In genomic region chr15:83871808-83872559, GRCh38 we compare ENCODE assay signal across 9 cellular contexts.
DNase-seq lines count a peak whose midpoint lies in the region; ATAC-seq and TF ChIP-seq lines count a peak whose summit lies in the region.
"Had no signal": no experiment of that assay in that cellular context is flagged by ENCODE, and none has a peak within 500 bp of the region (broad histone marks: within the 10 kb centered on the region; RNA-seq: fewer than 3 reads in every experiment).

No MANE protein-coding gene starts in this region.

- no peak for TF ChIP-seq POLR2A in sigmoid colon (IDR thresholded peaks at IDR 0.05)

- no peak overlapping the region for H3K4me2 ChIP-seq in Karpas-422 (ENCODE audit: low read depth, low read length, poor library complexity, severe bottlenecking)

- no peaks in the 10 kb centered on the region for H3K9me3 ChIP-seq in sigmoid colon
- H3K9me3 ChIP-seq in Karpas-422 (ENCODE audit: low read length) = no peaks in the 10 kb centered on the region

- ATAC-seq in GM18870 (IDR thresholded peaks at IDR 0.05; ENCODE audit: unreplicated experiment) (peak; percentile 85), HG03066 (IDR thresholded peaks at IDR 0.05; ENCODE audit: low read depth, unreplicated experiment) (peak; percentile 77)

- H4K20me1 ChIP-seq in Karpas-422 (ENCODE audit: insufficient read depth, low read depth, low read length) = no peaks in the 10 kb centered on the region

- H3K27ac ChIP-seq in sigmoid colon = peak overlapping the region in 3 of 4 donors; percentile 38 to 53 (median 51)
- H3K27ac ChIP-seq in Karpas-422 (ENCODE audit: low read length) = no peak overlapping the region

- no peak overlapping the region for H3K9ac ChIP-seq in Karpas-422 (ENCODE audit: low read length)

- TF ChIP-seq CTCF in epithelial cell of esophagus (IDR thresholded peaks at IDR 0.05; ENCODE audit: insufficient read depth, low read depth, low read length, missing control alignments) (no peak), sigmoid colon (IDR thresholded peaks at IDR 0.05) (no peak)

- no peak overlapping the region for H3K4me3 ChIP-seq in epithelial cell of esophagus (ENCODE audit: low read length)
- no peak overlapping the region for H3K4me3 ChIP-seq in sigmoid colon
- H3K4me3 ChIP-seq in Karpas-422 (ENCODE audit: low read length) = no peak overlapping the region

- no peaks in the 10 kb centered on the region for H3K27me3 ChIP-seq in sigmoid colon
- no peaks in the 10 kb centered on the region for H3K27me3 ChIP-seq in Karpas-422 (ENCODE audit: low read length)

- DNase-seq in epithelial cell of esophagus (ENCODE audit: low read depth) (peak; percentile 78), sigmoid colon (no peak), DMS114 treated with DMSO at 0.1 percent for 48 hours (lab: John Stamatoyannopoulos, UW; ENCODE audit: unreplicated experiment) (no peak), Karpas-422 (no peak), HK-2 (ENCODE audit: unreplicated experiment) (no peak), cortex of kidney (lab: John Stamatoyannopoulos, UW) (no peak)
- DNase-seq: NCI-H1436 treated with DMSO at 0.1 percent for 48 hours had no signal

- 59 to 68% methylated on average over 7 of the region's 7 CpGs for WGBS in sigmoid colon, 2 donors

- H3K36me3 ChIP-seq in sigmoid colon (no peaks in the 10 kb centered on the region), Karpas-422 (ENCODE audit: insufficient read depth, low read length) (no peaks in the 10 kb centered on the region)

- no peak for TF ChIP-seq EP300 in sigmoid colon (IDR thresholded peaks at IDR 0.05)

- H3K79me2 ChIP-seq in Karpas-422 (ENCODE audit: low read length) = no peaks in the 10 kb centered on the region

- H2AFZ ChIP-seq in Karpas-422 (ENCODE audit: low read length) = no peak overlapping the region

- H3K9me2 ChIP-seq in Karpas-422 (replicated peaks; ENCODE audit: insufficient read depth, low read length) = no peaks in the 10 kb centered on the region

- H3K4me1 ChIP-seq in sigmoid colon (peaks cover 0 to 41% (median 22%) of the 10 kb centered on the region in 4 donors), Karpas-422 (ENCODE audit: low read length) (no peaks in the 10 kb centered on the region)

- intact Hi-C loops in sigmoid colon (cut with DNase I) = no loop called here
